28 cellular contexts compared by ENCODE assay signal in genomic region chr5:28678899-28679298, GRCh38.
"Had no signal": no experiment of that assay in that cellular context is flagged by ENCODE, and none has a peak within 500 bp of the region (broad histone marks: within the 10 kb centered on the region; RNA-seq: fewer than 3 reads in every experiment).

No MANE protein-coding gene starts in this region.

- H3K9me3 ChIP-seq: lower lobe of right lung, pancreas, prostate gland, stomach, testis, thyroid gland, transverse colon, upper lobe of left lung, vagina had no signal

- H3K4me1 ChIP-seq: lower lobe of right lung, pancreas, prostate gland, stomach, testis, thyroid gland, transverse colon, upper lobe of left lung, vagina had no signal

- H3K27ac ChIP-seq: lower lobe of right lung, pancreas, prostate gland, skin epidermis, stomach, testis, thyroid gland, transverse colon, upper lobe of left lung, vagina had no signal

- H3K27me3 ChIP-seq: pancreas, stomach, testis, thyroid gland, transverse colon, upper lobe of left lung, vagina had no signal

- H3K36me3 ChIP-seq: lower lobe of right lung, pancreas, prostate gland, stomach, thyroid gland, transverse colon, upper lobe of left lung, vagina had no signal

- H3K4me3 ChIP-seq: lower lobe of right lung, pancreas, prostate gland, skin epidermis, stomach, testis, thyroid gland, transverse colon, upper lobe of left lung, vagina had no signal

- FAIRE-seq: pancreas had no signal

- DNase-seq: hypothalamus; islet precursor cell; left ventricle myocardium superior; lower lobe of right lung; mammary epithelial cell; mesenchymal stem cell; naive thymus-derived CD8-positive, alpha-beta T cell; nucleus accumbens; pancreas; posterior cingulate gyrus; retina; right cardiac atrium; stimulated activated CD4-positive, alpha-beta T cell treated with anti-CD3 and anti-CD28 coated beads, Interleukin-12 subunit alpha, Interleukin-12 subunit beta, amount 100 ng/mL, for 4 hours; stimulated activated CD4-positive, alpha-beta T cell treated with anti-CD3 and anti-CD28 coated beads, Interleukin-15, amount 100 ng/mL, for 24 hours; stimulated activated CD4-positive, alpha-beta T cell treated with anti-CD3 and anti-CD28 coated beads, Interleukin-2, amount 100 ng/mL, for 24 hours; stimulated activated CD4-positive, alpha-beta T cell treated with anti-CD3 and anti-CD28 coated beads, Interleukin-4, amount 100 ng/mL, for 1 hour; stimulated activated naive B cell treated with anti-CD40 and anti-IgM and Interleukin-4, amounts not matched to agents 10 μg/mL and 1 μg/mL and 100 μg/mL, for 72 hours; stimulated activated naive CD8-positive, alpha-beta T cell treated with anti-CD3 and anti-CD28 coated beads, Interleukin-15, Interleukin-2, amounts not matched to agents 100 U/mL and 50 U/mL, for 24 hours; stomach; testis; thyroid gland; transverse colon; upper lobe of left lung had no signal

- ATAC-seq: left lobe of liver; left ventricle myocardium superior; lower lobe of right lung; naive thymus-derived CD8-positive, alpha-beta T cell; pancreas; right cardiac atrium; sciatic nerve; stimulated activated naive B cell treated with anti-CD40 and anti-IgM and Interleukin-4, amounts not matched to agents 10 μg/mL and 1 μg/mL and 100 μg/mL, for 72 hours; stimulated activated naive CD8-positive, alpha-beta T cell treated with anti-CD3 and anti-CD28 coated beads, Interleukin-15, Interleukin-2, amounts not matched to agents 100 U/mL and 50 U/mL, for 24 hours had no signal
